Comparison of ENCODE assay signal across 13 cellular contexts in the genomic region with DNA sequence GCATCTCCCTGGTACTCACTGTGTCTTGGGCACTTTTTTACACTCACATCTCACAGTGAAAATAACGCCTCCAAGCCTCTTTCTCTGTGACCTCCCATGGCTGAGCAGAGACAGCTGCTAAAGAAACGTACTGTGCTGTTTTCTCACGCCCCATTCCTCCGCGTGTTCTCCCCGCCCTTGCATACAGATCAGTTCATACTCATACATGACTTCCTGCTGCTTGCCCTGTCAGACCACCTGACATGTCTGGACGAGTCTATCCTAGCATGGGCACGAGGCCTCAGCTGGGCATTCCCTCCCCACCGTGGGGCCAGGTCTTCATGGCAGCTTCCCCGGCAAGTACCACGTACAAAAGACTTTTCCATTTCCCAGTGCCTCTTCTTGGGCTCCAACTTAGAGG. TPM values are rescaled to one million over a fixed set of nuclear protein-coding genes. Genes with fewer than 3 reads are reported as not detected.
DNase-seq lines count a peak whose midpoint lies in the region; ATAC-seq and TF ChIP-seq lines count a peak whose summit lies in the region.
"Had no signal": no experiment of that assay in that cellular context is flagged by ENCODE, and none has a peak within 500 bp of the region (broad histone marks: within the 10 kb centered on the region; RNA-seq: fewer than 3 reads in every experiment).

No MANE protein-coding gene starts in this region.

- peaks cover 15% of the 10 kb centered on the region for H3F3A ChIP-seq in smooth muscle cell (ENCODE audit: low read depth)

- no peaks in the 10 kb centered on the region for H3K27me3 ChIP-seq in smooth muscle cell (ENCODE audit: low read depth)
- no peaks in the 10 kb centered on the region for H3K27me3 ChIP-seq in ovary

- ATAC-seq in activated B cell treated with CpG ODN at 0.5 μM for 24 hours (ENCODE audit: low read depth) = peak; percentile 88
- ATAC-seq in activated CD8-positive, alpha-beta T cell treated with anti-CD3 and anti-CD28 coated beads for 36 hours = no peak
- ATAC-seq: stimulated activated naive CD8-positive, alpha-beta T cell treated with anti-CD3 and anti-CD28 coated beads, Interleukin-15, amount 100 ng/mL, for 72 hours; T-helper 17 cell had no signal

- H3K9me3 Mint-ChIP-seq in T-helper 2 cell treated with Interferon-gamma antibody and Interleukin-4, amounts not matched to agents 5 μg/mL and 100 μg/mL, for 36 hours = peaks cover 19% of the 10 kb centered on the region
- H3K9me3 Mint-ChIP-seq in HFFc6 (peaks cover 14% of the 10 kb centered on the region), activated B cell treated with CpG ODN at 0.5 μM for 24 hours (peaks cover 14% of the 10 kb centered on the region)
- peaks cover 11% of the 10 kb centered on the region for H3K9me3 Mint-ChIP-seq in activated CD8-positive, alpha-beta T cell treated with anti-CD3 and anti-CD28 coated beads for 36 hours

- POLR2A ChIA-PET in activated B cell treated with CpG ODN at 0.5 μM for 24 hours (lab: Charles Lee) = interaction anchor here (1.6 kb wide), 1 partner anchor 30 kb away, joined by 4 read pairs; no protein-coding TSS in a partner anchor
- POLR2A ChIA-PET in activated CD8-positive, alpha-beta T cell treated with anti-CD3 and anti-CD28 coated beads for 36 hours (lab: Charles Lee) = interaction anchor here (0.6 kb wide), 1 partner anchor 26 kb away, joined by 3 read pairs; no protein-coding TSS in a partner anchor

- intact Hi-C loops in activated B cell treated with CpG ODN at 0.5 μM for 24 hours (cut with micrococcal nuclease) = no loop called here
- intact Hi-C loops in ovary (cut with DNase I) = no loop called here
- intact Hi-C loops in activated CD8-positive, alpha-beta T cell treated with anti-CD3 and anti-CD28 coated beads for 36 hours (cut with micrococcal nuclease) = no loop called here

- H3K27ac ChIP-seq in smooth muscle cell (ENCODE audit: low read depth) = peak overlapping the region; percentile 99
- no peak overlapping the region for H3K27ac ChIP-seq in ovary

- peak overlapping the region; percentile 88 for H3K9ac ChIP-seq in smooth muscle cell (ENCODE audit: low read depth)

- no peaks in the 10 kb centered on the region for H3K9me3 ChIP-seq in smooth muscle cell (replicated peaks; ENCODE audit: low read depth)
- no peaks in the 10 kb centered on the region for H3K9me3 ChIP-seq in ovary

- no peaks in the 10 kb centered on the region for H3K36me3 Mint-ChIP-seq in T-helper 2 cell treated with Interferon-gamma antibody and Interleukin-4, amounts not matched to agents 5 μg/mL and 100 μg/mL, for 36 hours (ENCODE audit: low read depth)
- H3K36me3 Mint-ChIP-seq in HFFc6 (ENCODE audit: low read depth) = peaks cover 27% of the 10 kb centered on the region
- no peaks in the 10 kb centered on the region for H3K36me3 Mint-ChIP-seq in activated B cell treated with CpG ODN at 0.5 μM for 24 hours (ENCODE audit: low read depth)
- peaks cover 2% of the 10 kb centered on the region for H3K36me3 Mint-ChIP-seq in activated CD8-positive, alpha-beta T cell treated with anti-CD3 and anti-CD28 coated beads for 36 hours (ENCODE audit: low read depth)

- H3K4me3 ChIP-seq in smooth muscle cell (no peak overlapping the region), ovary (no peak overlapping the region)

- CTCF ChIA-PET in activated B cell treated with CpG ODN at 0.5 μM for 24 hours (lab: Charles Lee) = no interaction called here
- CTCF ChIA-PET in activated CD8-positive, alpha-beta T cell treated with anti-CD3 and anti-CD28 coated beads for 36 hours (lab: Charles Lee) = interaction anchor here (0.9 to 1.4 kb wide), 2 partner anchors 80 to 136 kb away, joined by 3 read pairs; no protein-coding TSS in a partner anchor

- TF ChIP-seq POLR2A in ovary (IDR thresholded peaks at IDR 0.05) = no peak

- H3K4me1 Mint-ChIP-seq in T-helper 2 cell treated with Interferon-gamma antibody and Interleukin-4, amounts not matched to agents 5 μg/mL and 100 μg/mL, for 36 hours (ENCODE audit: low read depth) = peaks cover 15% of the 10 kb centered on the region
- peaks cover 36% of the 10 kb centered on the region for H3K4me1 Mint-ChIP-seq in HFFc6 (ENCODE audit: low read depth)
- peaks cover 8% of the 10 kb centered on the region for H3K4me1 Mint-ChIP-seq in activated B cell treated with CpG ODN at 0.5 μM for 24 hours
- H3K4me1 Mint-ChIP-seq in activated CD8-positive, alpha-beta T cell treated with anti-CD3 and anti-CD28 coated beads for 36 hours (ENCODE audit: low read depth) = peaks cover 15% of the 10 kb centered on the region
- H3K4me1 Mint-ChIP-seq: T-helper 17 cell had no signal

- TF ChIP-seq EP300 in ovary (IDR thresholded peaks at IDR 0.05) = no peak

- DNase-seq in T-helper 2 cell treated with Interferon-gamma antibody and Interleukin-4, amounts not matched to agents 5 μg/mL and 100 μg/mL, for 36 hours (ENCODE audit: low spot score) = no peak
- DNase-seq in T-helper 2 cell (no peak), HFFc6 (no peak), activated B cell treated with CpG ODN at 0.5 μM for 24 hours (no peak), smooth muscle cell (lab: John Stamatoyannopoulos, UW; ENCODE audit: unreplicated experiment) (no peak), ovary (no peak)
- no peak for DNase-seq in effector CD4-positive, alpha-beta T cell
- DNase-seq in activated CD8-positive, alpha-beta T cell treated with anti-CD3 and anti-CD28 coated beads for 36 hours = no peak
- DNase-seq: activated CD8-positive, alpha-beta memory T cell treated with anti-CD3 and anti-CD28 coated beads, Interleukin-2, amount 50 U/mL, for 48 hours; NCI-H1105; stimulated activated naive CD8-positive, alpha-beta T cell treated with anti-CD3 and anti-CD28 coated beads, Interleukin-15, amount 100 ng/mL, for 72 hours; T-helper 17 cell had no signal

- no peaks in the 10 kb centered on the region for H4K20me1 ChIP-seq in smooth muscle cell (ENCODE audit: low read depth)

- WGBS in smooth muscle cell (ENCODE audit: low lambda C conversion rate) = 93% methylated on average over 11 of the region's 11 CpGs
- WGBS in ovary, 3 donors = 83 to 90% (median 89%) methylated on average over 11 of the region's 11 CpGs

- no peaks in the 10 kb centered on the region for H3K27me3 Mint-ChIP-seq in T-helper 2 cell treated with Interferon-gamma antibody and Interleukin-4, amounts not matched to agents 5 μg/mL and 100 μg/mL, for 36 hours (ENCODE audit: low read depth)
- H3K27me3 Mint-ChIP-seq in HFFc6 (ENCODE audit: insufficient read depth) = no peaks in the 10 kb centered on the region; the same call in 1 of the 2 replicates
- no peaks in the 10 kb centered on the region for H3K27me3 Mint-ChIP-seq in activated B cell treated with CpG ODN at 0.5 μM for 24 hours
- no peaks in the 10 kb centered on the region for H3K27me3 Mint-ChIP-seq in activated CD8-positive, alpha-beta T cell treated with anti-CD3 and anti-CD28 coated beads for 36 hours
- H3K27me3 Mint-ChIP-seq: stimulated activated naive CD8-positive, alpha-beta T cell treated with anti-CD3 and anti-CD28 coated beads, Interleukin-15, amount 100 ng/mL, for 72 hours; T-helper 17 cell had no signal

- H3K4me1 ChIP-seq in smooth muscle cell (ENCODE audit: low read depth) (no peaks in the 10 kb centered on the region), ovary (ENCODE audit: insufficient read depth) (no peaks in the 10 kb centered on the region)

- TF ChIP-seq CTCF in HFFc6 (IDR thresholded peaks at IDR 0.05) (no peak), activated B cell treated with CpG ODN at 0.5 μM for 24 hours (IDR thresholded peaks at IDR 0.05) (no peak), smooth muscle cell (IDR thresholded peaks at IDR 0.05; ENCODE audit: borderline replicate concordance, insufficient read depth, poor library complexity, severe bottlenecking) (no peak), ovary (IDR thresholded peaks at IDR 0.05) (no peak)
- no peak for TF ChIP-seq CTCF in activated CD8-positive, alpha-beta T cell treated with anti-CD3 and anti-CD28 coated beads for 36 hours (IDR thresholded peaks at IDR 0.05)

- H3K36me3 ChIP-seq in smooth muscle cell (ENCODE audit: low read depth) (no peaks in the 10 kb centered on the region), ovary (no peaks in the 10 kb centered on the region)

- no peak overlapping the region for H3K4me3 Mint-ChIP-seq in T-helper 2 cell treated with Interferon-gamma antibody and Interleukin-4, amounts not matched to agents 5 μg/mL and 100 μg/mL, for 36 hours
- H3K4me3 Mint-ChIP-seq in HFFc6 (no peak overlapping the region), activated B cell treated with CpG ODN at 0.5 μM for 24 hours (no peak overlapping the region)
- H3K4me3 Mint-ChIP-seq in activated CD8-positive, alpha-beta T cell treated with anti-CD3 and anti-CD28 coated beads for 36 hours = no peak overlapping the region
- H3K4me3 Mint-ChIP-seq: stimulated activated naive CD8-positive, alpha-beta T cell treated with anti-CD3 and anti-CD28 coated beads, Interleukin-15, amount 100 ng/mL, for 72 hours; T-helper 17 cell had no signal

- peak overlapping the region; percentile 38 for H3K27ac Mint-ChIP-seq in T-helper 2 cell treated with Interferon-gamma antibody and Interleukin-4, amounts not matched to agents 5 μg/mL and 100 μg/mL, for 36 hours
- H3K27ac Mint-ChIP-seq in HFFc6 (peak overlapping the region; percentile 71), activated B cell treated with CpG ODN at 0.5 μM for 24 hours (peak overlapping the region; percentile 7)
- H3K27ac Mint-ChIP-seq in activated CD8-positive, alpha-beta T cell treated with anti-CD3 and anti-CD28 coated beads for 36 hours = no peak overlapping the region
- H3K27ac Mint-ChIP-seq: stimulated activated naive CD8-positive, alpha-beta T cell treated with anti-CD3 and anti-CD28 coated beads, Interleukin-15, amount 100 ng/mL, for 72 hours; T-helper 17 cell had no signal

- H3K79me2 ChIP-seq in smooth muscle cell (ENCODE audit: low read depth) = no peaks in the 10 kb centered on the region

- no peak overlapping the region for H2AFZ ChIP-seq in smooth muscle cell (ENCODE audit: low read depth)

- no peak overlapping the region for H3K4me2 ChIP-seq in smooth muscle cell

RNA-seq across cellular contexts. Expression of gene IL1A, which starts 21.2 kb away (rescaled TPM):
- total RNA-seq in HFFc6 (2021; fragmentation: NEBNext Ultra II Directional; extraction: Animal tissue kit (Norgen Biotek cat#: 25700)) = under 1 TPM in 1 of 6 experiments, not detected in 5; 0.07 TPM
- 1.4 and 1.9 TPM in 2 replicates for total RNA-seq in activated B cell treated with CpG ODN at 0.5 μM for 24 hours
- 3.4 and 6.4 TPM in 2 replicates for total RNA-seq in smooth muscle cell
- 1.4 and 5.1 TPM in 2 replicates for polyA plus RNA-seq in smooth muscle cell
- under 1 TPM in 4 of 7 donors, not detected in 3; 0.10 to 0.69 (median 0.20) TPM for total RNA-seq in ovary
- under 1 TPM in 1 of 2 donors, not detected in 1; 0.07 TPM for polyA plus RNA-seq in ovary
- total RNA-seq in activated CD8-positive, alpha-beta T cell treated with anti-CD3 and anti-CD28 coated beads for 36 hours = under 1 TPM; 0.69 to 0.99 TPM

RNA-seq across cellular contexts. Expression of gene IL1B, which starts 31.0 kb away (rescaled TPM):
- 1 to 10 TPM; 1.3 to 7.7 (median 6.0) TPM for total RNA-seq in HFFc6 (2021; fragmentation: NEBNext Ultra II Directional; extraction: Animal tissue kit (Norgen Biotek cat#: 25700))
- 0.53 and 0.71 TPM in 2 replicates for total RNA-seq in activated B cell treated with CpG ODN at 0.5 μM for 24 hours
- not detected in 2 replicates for total RNA-seq in smooth muscle cell
- polyA plus RNA-seq in smooth muscle cell = not detected in 2 replicates
- total RNA-seq in ovary = 1 to 10 TPM in 6 of 7 donors, not detected in 1; 1.5 to 5.2 (median 2.3) TPM
- 1 to 10 TPM in 1 of 2 donors, under 1 TPM in 1; 0.39 to 2.7 TPM for polyA plus RNA-seq in ovary
- not detected for total RNA-seq in activated CD8-positive, alpha-beta T cell treated with anti-CD3 and anti-CD28 coated beads for 36 hours
- polyA plus RNA-seq: neural cell had no signal

RNA-seq across cellular contexts. Expression of gene CKAP2L, which starts 41.1 kb away (rescaled TPM):
- 10 to 100 TPM; 10.6 to 35.7 (median 30.2) TPM for total RNA-seq in HFFc6 (2021; fragmentation: NEBNext Ultra II Directional; extraction: Animal tissue kit (Norgen Biotek cat#: 25700))
- 1.2 TPM in 2 replicates for total RNA-seq in activated B cell treated with CpG ODN at 0.5 μM for 24 hours
- 7.8 and 16.7 TPM in 2 replicates for total RNA-seq in smooth muscle cell
- 5.1 and 6.6 TPM in 2 replicates for polyA plus RNA-seq in smooth muscle cell
- 1 to 10 TPM in 1 of 7 donors, under 1 TPM in 3, not detected in 3; 0.11 to 1.4 (median 0.14) TPM for total RNA-seq in ovary
- 1 to 10 TPM in 1 of 2 donors, under 1 TPM in 1; 0.15 to 1.3 TPM for polyA plus RNA-seq in ovary
- total RNA-seq in activated CD8-positive, alpha-beta T cell treated with anti-CD3 and anti-CD28 coated beads for 36 hours = 10 to 100 TPM; 24.5 to 30.5 TPM
